Comparison of ENCODE assay signal across 9 cellular contexts in genomic region chr16:81429045-81429521, GRCh38. TPM values are rescaled to one million over a fixed set of nuclear protein-coding genes. Genes with fewer than 3 reads are reported as not detected.
A peak's percentile ranks its signal among the peaks of the same experiment; 100 is the strongest.
DNase-seq lines count a peak whose midpoint lies in the region; ATAC-seq, FAIRE-seq and TF ChIP-seq lines count a peak whose summit lies in the region.
"Had no signal": no experiment of that assay in that cellular context is flagged by ENCODE, and none has a peak within 500 bp of the region (broad histone marks: within the 10 kb centered on the region; RNA-seq: fewer than 3 reads in every experiment).

No MANE protein-coding gene starts in this region.

- peak; percentile 61 for TF ChIP-seq CTCF in GM06990 (IDR thresholded peaks at IDR 0.05; ENCODE audit: insufficient read depth, low read length, poor library complexity, severe bottlenecking)
- TF ChIP-seq CTCF in NB4 (IDR thresholded peaks at IDR 0.05; ENCODE audit: low read depth, low read length) = peak; percentile 53
- peak; percentile 34 for TF ChIP-seq CTCF in bronchial epithelial cell (IDR thresholded peaks at IDR 0.05; ENCODE audit: insufficient read depth, low read length, severe bottlenecking)
- peak in 1 of 2 donors; percentile 8 for TF ChIP-seq CTCF in suprapubic skin (IDR thresholded peaks at IDR 0.05)

- no peak overlapping the region for H4K91ac ChIP-seq in mesenchymal stem cell (ENCODE audit: low read length)

- ATAC-seq in GM19035 (IDR thresholded peaks at IDR 0.05; ENCODE audit: unreplicated experiment) (no peak), HG02642 (IDR thresholded peaks at IDR 0.05; ENCODE audit: poor library complexity, unreplicated experiment) (no peak)

- no peak for TF ChIP-seq EP300 in suprapubic skin (IDR thresholded peaks at IDR 0.05)

- no peaks in the 10 kb centered on the region for H3K36me3 ChIP-seq in GM06990 (ENCODE audit: control insufficient read depth, insufficient read depth, low read length)
- H3K36me3 ChIP-seq in bronchial epithelial cell (ENCODE audit: control insufficient read depth, insufficient read depth, low read length) = no peaks in the 10 kb centered on the region
- H3K36me3 ChIP-seq in mesenchymal stem cell (ENCODE audit: control insufficient read depth in 1 of 2, insufficient read depth in 2 of 2, low read depth in 1 of 2, low read length in 2 of 2) = no peaks in the 10 kb centered on the region
- H3K36me3 ChIP-seq in suprapubic skin = no peaks in the 10 kb centered on the region

- H2AFZ ChIP-seq in mesenchymal stem cell (ENCODE audit: low read depth, low read length) = no peak overlapping the region

- H2BK12ac ChIP-seq in mesenchymal stem cell (ENCODE audit: low read length in 2 of 2) = no peak overlapping the region

- no peak overlapping the region for H3K18ac ChIP-seq in mesenchymal stem cell (ENCODE audit: low read depth in 1 of 2, low read length in 2 of 2)

- TF ChIP-seq POLR2A in NB4 (IDR thresholded peaks at IDR 0.05; ENCODE audit: extremely low read depth, insufficient read length) = no peak
- no peak for TF ChIP-seq POLR2A in suprapubic skin (IDR thresholded peaks at IDR 0.05)

- no peak overlapping the region for H2AK5ac ChIP-seq in mesenchymal stem cell (ENCODE audit: low read length, severe bottlenecking)

- H3K14ac ChIP-seq in mesenchymal stem cell (ENCODE audit: low read length in 2 of 2) = no peak overlapping the region

- H3K4me1 ChIP-seq in mesenchymal stem cell (ENCODE audit: control insufficient read depth, insufficient read depth, low read depth, low read length) = peaks cover 7% of the 10 kb centered on the region
- H3K4me1 ChIP-seq in suprapubic skin = peaks cover 6% of the 10 kb centered on the region

- H3K79me1 ChIP-seq in mesenchymal stem cell (replicated peaks; ENCODE audit: low read length, poor library complexity, severe bottlenecking) = no peaks in the 10 kb centered on the region

- no peak for FAIRE-seq in bronchial epithelial cell (lab: Jason Lieb, UNC)

- H4K8ac ChIP-seq in mesenchymal stem cell (ENCODE audit: low read length) = no peak overlapping the region

- H3K9ac ChIP-seq in mesenchymal stem cell (ENCODE audit: low read length) = no peak overlapping the region

- no peaks in the 10 kb centered on the region for H3K27me3 ChIP-seq in GM06990 (replicated peaks; ENCODE audit: control insufficient read depth, insufficient read depth, low read length)
- H3K27me3 ChIP-seq in bronchial epithelial cell (ENCODE audit: control insufficient read depth, insufficient read depth, low read length) = no peaks in the 10 kb centered on the region
- H3K27me3 ChIP-seq in mesenchymal stem cell (ENCODE audit: control insufficient read depth in 1 of 2, insufficient read depth in 1 of 2, low read length in 2 of 2) = no peaks in the 10 kb centered on the region
- H3K27me3 ChIP-seq in suprapubic skin = no peaks in the 10 kb centered on the region

- H3K4me2 ChIP-seq in mesenchymal stem cell (ENCODE audit: low read length, poor library complexity, severe bottlenecking) = no peak overlapping the region

- no peak overlapping the region for H3K27ac ChIP-seq in mesenchymal stem cell (ENCODE audit: low read length, poor library complexity, severe bottlenecking)
- H3K27ac ChIP-seq in suprapubic skin = no peak overlapping the region
- H3K27ac ChIP-seq: SK-N-MC had no signal

- no peak overlapping the region for H3K4ac ChIP-seq in mesenchymal stem cell (ENCODE audit: low read depth in 1 of 2, low read length in 2 of 2)

- H2BK15ac ChIP-seq in mesenchymal stem cell (ENCODE audit: low read depth, poor library complexity, severe bottlenecking) = no peak overlapping the region

- no peak for DNase-seq in GM06990 (ENCODE audit: extremely low read depth, insufficient read length)
- peak; percentile 65 for DNase-seq in NB4 (ENCODE audit: low read depth)
- DNase-seq in bronchial epithelial cell (ENCODE audit: low read depth) = no peak
- peak; percentile 59 for DNase-seq in mesenchymal stem cell
- no peak for DNase-seq in NCI-H69 (lab: John Stamatoyannopoulos, UW)
- DNase-seq in suprapubic skin (ENCODE audit: low spot score in 2 of 2) = no peak

- WGBS in mesenchymal stem cell = 59% methylated on average over 3 of the region's 3 CpGs
- 74% methylated on average over 3 of the region's 3 CpGs for WGBS in suprapubic skin

- H2BK5ac ChIP-seq in mesenchymal stem cell (ENCODE audit: low read depth, low read length, poor library complexity, severe bottlenecking) = no peak overlapping the region

- no peak overlapping the region for H3K4me3 ChIP-seq in GM06990 (replicated peaks; ENCODE audit: low read depth, low read length)
- no peak overlapping the region for H3K4me3 ChIP-seq in NB4 (ENCODE audit: low read depth, low read length)
- H3K4me3 ChIP-seq in bronchial epithelial cell (ENCODE audit: low read depth, low read length) = no peak overlapping the region
- H3K4me3 ChIP-seq in mesenchymal stem cell (ENCODE audit: insufficient read depth in 1 of 2, low read depth in 1 of 2, low read length in 2 of 2) = no peak overlapping the region
- H3K4me3 ChIP-seq in suprapubic skin = no peak overlapping the region
- H3K4me3 ChIP-seq: SK-N-MC had no signal

- H3K9me3 ChIP-seq in mesenchymal stem cell (ENCODE audit: control insufficient read depth, low read length) (no peaks in the 10 kb centered on the region), suprapubic skin (no peaks in the 10 kb centered on the region)

- no peak overlapping the region for H2BK120ac ChIP-seq in mesenchymal stem cell (ENCODE audit: low read depth, low read length)

- H3K23ac ChIP-seq in mesenchymal stem cell (ENCODE audit: low read length in 2 of 2) = no peak overlapping the region

RNA-seq across cellular contexts. Expression of gene CMIP, which starts 15.5 kb away (rescaled TPM):
- 21.1 and 22.3 TPM in 2 replicates for total RNA-seq in bronchial epithelial cell
- polyA plus RNA-seq in mesenchymal stem cell (2013, experiment 1 of 2) = 34.5 TPM
- polyA plus RNA-seq in mesenchymal stem cell (2013, experiment 2 of 2) = 34.1 TPM
- 10 to 100 TPM; 63.9 to 89.9 (median 70.0) TPM for total RNA-seq in suprapubic skin

Comparison
In these comparisons a context has a peak if more than half of its experiments do, and no peak if none do; other contexts are left out.
1. DNase-seq: peak in NB4 (single experiment) and mesenchymal stem cell (single experiment); none in GM06990 (single experiment), bronchial epithelial cell (single experiment), NCI-H69 (single experiment) and suprapubic skin (0 of 2).